In genomic region chr17:5049314-5049819, GRCh38 we compare ENCODE assay signal across 9 cellular contexts. TPM values are rescaled to one million over a fixed set of nuclear protein-coding genes. Genes with fewer than 3 reads are reported as not detected.
DNase-seq lines count a peak whose midpoint lies in the region; ATAC-seq and TF ChIP-seq lines count a peak whose summit lies in the region.
"Had no signal": no experiment of that assay in that cellular context is flagged by ENCODE, and none has a peak within 500 bp of the region (broad histone marks: within the 10 kb centered on the region; RNA-seq: fewer than 3 reads in every experiment).

No MANE protein-coding gene starts in this region.

- intact Hi-C loops in lower leg skin (cut with DNase I; ENCODE audit: low total_unique reads): no loop called here

- TF ChIP-seq CTCF in lower leg skin (IDR thresholded peaks at IDR 0.05): no peak

- no peak overlapping the region for H3K4me3 ChIP-seq in Jurkat, Clone E6-1 (ENCODE audit: low read length)
- no peak overlapping the region for H3K4me3 ChIP-seq in lower leg skin (ENCODE audit: low read depth, poor library complexity, severe bottlenecking)

- no peak for TF ChIP-seq POLR2A in lower leg skin (IDR thresholded peaks at IDR 0.05)

- peak; percentile 35 for DNase-seq in Jurkat, Clone E6-1 (ENCODE audit: low read depth, low spot score)
- peak; percentile 42 to 68 for DNase-seq in activated T-helper 1 cell treated with anti-CD3 and anti-CD28 coated beads, Interleukin-2, amount 50 U/mL, for 16 hours (ENCODE audit: low read depth in 1 of 2, low spot score in 1 of 2)
- DNase-seq in islet precursor cell (peak; percentile 66), lower leg skin (ENCODE audit: low spot score in 2 of 2) (no peak)
- peak; percentile 28 to 29 for DNase-seq in stimulated activated CD8-positive, alpha-beta memory T cell treated with anti-CD3 and anti-CD28 coated beads, Interleukin-2, amount 100 ng/mL, for 1 hour (ENCODE audit: low read depth in 2 of 2)

- 56 to 62% methylated on average over 5 of the region's 5 CpGs for WGBS in lower leg skin, 2 donors

- ATAC-seq in GM21360 (IDR thresholded peaks at IDR 0.05; ENCODE audit: unreplicated experiment) (no peak), GM21619 (IDR thresholded peaks at IDR 0.05; ENCODE audit: unreplicated experiment) (no peak), HG03432 (IDR thresholded peaks at IDR 0.05; ENCODE audit: unreplicated experiment) (no peak)

RNA-seq across cellular contexts. Expression of gene SLC52A1, which starts 14.1 kb away (rescaled TPM):
- polyA plus RNA-seq in Jurkat, Clone E6-1 (2012; ENCODE audit: insufficient read depth, insufficient read length): 1.5 TPM
- 10 to 100 TPM in 1 of 4 donors, 1 to 10 TPM in 3; 3.3 to 16.1 (median 4.8) TPM for total RNA-seq in lower leg skin
- total RNA-seq: natural killer cell treated with Interleukin-12 subunit alpha and Interleukin-12 subunit beta and Interleukin-15 and Interleukin-18, amount 100 ng/mL, for 72 hours had no signal

RNA-seq across cellular contexts. Expression of gene ZFP3, which starts 28.9 kb away (rescaled TPM):
- polyA plus RNA-seq in Jurkat, Clone E6-1 (2012; ENCODE audit: insufficient read depth, insufficient read length): not detected
- total RNA-seq in lower leg skin: 1 to 10 TPM; 1.2 to 5.2 (median 3.5) TPM

RNA-seq across cellular contexts. Expression of gene KIF1C, which starts 51.6 kb away (rescaled TPM):
- polyA plus RNA-seq in Jurkat, Clone E6-1 (2012; ENCODE audit: insufficient read depth, insufficient read length): 23.6 TPM
- 100 to 1,000 TPM in 2 of 4 donors, 10 to 100 TPM in 2; 87.6 to 140 (median 100) TPM for total RNA-seq in lower leg skin

RNA-seq across cellular contexts. Expression of gene INCA1, which starts 52.0 kb away (rescaled TPM):
- polyA plus RNA-seq in Jurkat, Clone E6-1 (2012; ENCODE audit: insufficient read depth, insufficient read length): 2.3 TPM
- 1 to 10 TPM in 3 of 4 donors, under 1 TPM in 1; 0.39 to 2.6 (median 1.4) TPM for total RNA-seq in lower leg skin

Comparison
In these comparisons a context has a peak if more than half of its experiments do, and no peak if none do; other contexts are left out.
1. DNase-seq: peak in Jurkat, Clone E6-1 (single experiment), activated T-helper 1 cell treated with anti-CD3 and anti-CD28 coated beads, Interleukin-2, amount 50 U/mL, for 16 hours (2 of 2), islet precursor cell (single experiment) and stimulated activated CD8-positive, alpha-beta memory T cell treated with anti-CD3 and anti-CD28 coated beads, Interleukin-2, amount 100 ng/mL, for 1 hour (2 of 2); none in lower leg skin (0 of 2).